Comparison of ENCODE assay signal across 8 cellular contexts in genomic region chr2:75647771-75648170, GRCh38. TPM values are rescaled to one million over a fixed set of nuclear protein-coding genes. Genes with fewer than 3 reads are reported as not detected.
DNase-seq lines count a peak whose midpoint lies in the region; ATAC-seq and TF ChIP-seq lines count a peak whose summit lies in the region.

No MANE protein-coding gene starts in this region.

- CTCF ChIA-PET in CD8-positive, alpha-beta T cell (lab: Charles Lee), result interaction anchor here (1.2 to 1.3 kb wide), 3 partner anchors 17 to 29 kb away, joined by 3 to 6 read pairs (median 5); no protein-coding TSS in a partner anchor
- CTCF ChIA-PET in MCF 10A (lab: Yijun Ruan, JAX), result interaction anchor here (0.6 to 3.6 kb wide), 10 partner anchors 10 to 935 kb away, joined by 3 to 13 read pairs (median 4); no protein-coding TSS in a partner anchor

- peak overlapping the region; percentile 96 for H3K4me3 Mint-ChIP-seq in CD8-positive, alpha-beta T cell
- H3K4me3 Mint-ChIP-seq in MCF 10A (ENCODE audit: unreplicated experiment), result peak overlapping the region; percentile 89
- H3K4me3 Mint-ChIP-seq in naive thymus-derived CD8-positive, alpha-beta T cell, result peak overlapping the region; percentile 93 to 97 (median 95)

- no peaks in the 10 kb centered on the region for H3K27me3 Mint-ChIP-seq in CD8-positive, alpha-beta T cell (ENCODE audit: low read depth)
- no peaks in the 10 kb centered on the region for H3K27me3 Mint-ChIP-seq in MCF 10A (ENCODE audit: insufficient read depth, unreplicated experiment)
- H3K27me3 Mint-ChIP-seq in naive thymus-derived CD8-positive, alpha-beta T cell, result peaks cover 0 to 2% (median 0%) of the 10 kb centered on the region in 5 donors

- POLR2A ChIA-PET in CD8-positive, alpha-beta T cell (lab: Charles Lee), result interaction anchor here (3.6 kb wide), 1 partner anchor 62 kb away, joined by 22 read pairs; the partner anchor contains the start of gene GCFC2
- POLR2A ChIA-PET in MCF 10A (lab: Yijun Ruan, JAX), result interaction anchor here (0.8 to 3.2 kb wide), 10 partner anchors 8 to 62 kb away, joined by 3 to 21 read pairs (median 4); partner anchors contain the start of gene GCFC2
- POLR2A ChIA-PET in naive thymus-derived CD8-positive, alpha-beta T cell (lab: Charles Lee), result interaction anchor here (0.9 kb wide), 1 partner anchor 21 kb away, joined by 3 read pairs; no protein-coding TSS in a partner anchor

- no peaks in the 10 kb centered on the region for H3K9me3 ChIP-seq in CD8-positive, alpha-beta T cell (ENCODE audit: low read length)
- H3K9me3 ChIP-seq in KOPT-K1 (ENCODE audit: insufficient read depth, low read length, poor library complexity, severe bottlenecking) (no peaks in the 10 kb centered on the region), adrenal gland (replicated peaks in 1 of 3) (no peaks in the 10 kb centered on the region)

- no peak overlapping the region for H3K4me3 ChIP-seq in CD8-positive, alpha-beta T cell (ENCODE audit: low read depth, low read length)
- H3K4me3 ChIP-seq in adrenal gland, result peak overlapping the region in 1 of 4 donors; percentile 84

- peaks cover 42% of the 10 kb centered on the region for H3K4me1 Mint-ChIP-seq in CD8-positive, alpha-beta T cell (ENCODE audit: low read depth)
- H3K4me1 Mint-ChIP-seq in MCF 10A (ENCODE audit: insufficient read depth, unreplicated experiment), result no peaks in the 10 kb centered on the region
- H3K4me1 Mint-ChIP-seq in naive thymus-derived CD8-positive, alpha-beta T cell, result peaks cover 13 to 47% (median 34%) of the 10 kb centered on the region in 4 donors

- peak overlapping the region; percentile 94 for H3K27ac Mint-ChIP-seq in CD8-positive, alpha-beta T cell
- peak overlapping the region; percentile 96 for H3K27ac Mint-ChIP-seq in MCF 10A (ENCODE audit: low read depth, unreplicated experiment)
- peak overlapping the region in 9 of 10 donors; percentile 86 to 96 (median 94) for H3K27ac Mint-ChIP-seq in naive thymus-derived CD8-positive, alpha-beta T cell

- no peaks in the 10 kb centered on the region for H3K27me3 ChIP-seq in CD8-positive, alpha-beta T cell (ENCODE audit: insufficient read depth, low read length)
- no peaks in the 10 kb centered on the region for H3K27me3 ChIP-seq in adrenal gland

- BruUV-seq in MCF 10A (replicated peaks; lab: Mats Ljungman, UMichigan), result no TSS peak

- peaks cover 4% of the 10 kb centered on the region for H3K9me3 Mint-ChIP-seq in CD8-positive, alpha-beta T cell
- no peaks in the 10 kb centered on the region for H3K9me3 Mint-ChIP-seq in MCF 10A (ENCODE audit: unreplicated experiment)
- peaks cover 0 to 3% (median 0%) of the 10 kb centered on the region in 9 donors for H3K9me3 Mint-ChIP-seq in naive thymus-derived CD8-positive, alpha-beta T cell

- H3K36me3 Mint-ChIP-seq in CD8-positive, alpha-beta T cell, result peaks cover 51% of the 10 kb centered on the region
- peaks cover 46% of the 10 kb centered on the region for H3K36me3 Mint-ChIP-seq in MCF 10A (ENCODE audit: insufficient read depth, unreplicated experiment)
- H3K36me3 Mint-ChIP-seq in naive thymus-derived CD8-positive, alpha-beta T cell, result peaks cover 3 to 43% (median 9%) of the 10 kb centered on the region in 3 donors

- no peak for DNase-seq in CD8-positive, alpha-beta T cell
- DNase-seq in MCF 10A (ENCODE audit: unreplicated experiment) (peak; percentile 16), sciatic nerve (ENCODE audit: low spot score) (no peak), adrenal gland (no peak)
- no peak for DNase-seq in naive thymus-derived CD8-positive, alpha-beta T cell

- H3K27ac ChIP-seq in CD8-positive, alpha-beta T cell (ENCODE audit: low read depth, low read length), result no peak overlapping the region
- H3K27ac ChIP-seq in KOPT-K1 (ENCODE audit: low read depth, low read length, poor library complexity, severe bottlenecking) (peak overlapping the region; percentile 81), adrenal gland (no peak overlapping the region)

- 74 to 85% (median 77%) methylated on average over 3 of the region's 3 CpGs for WGBS in adrenal gland, 4 donors

- TF ChIP-seq POLR2A in adrenal gland (IDR thresholded peaks at IDR 0.05), result no peak

- no peak for ATAC-seq in CD8-positive, alpha-beta T cell
- ATAC-seq in naive thymus-derived CD8-positive, alpha-beta T cell, result no peak
- no peak for ATAC-seq in HG02840 (IDR thresholded peaks at IDR 0.05; ENCODE audit: low FRiP score, unreplicated experiment)
- ATAC-seq in sciatic nerve, result no peak
- ATAC-seq in GM19397 (IDR thresholded peaks at IDR 0.05; ENCODE audit: unreplicated experiment), result no peak

- peaks cover 10% of the 10 kb centered on the region for H3K4me1 ChIP-seq in CD8-positive, alpha-beta T cell (ENCODE audit: insufficient read depth, low read length)
- H3K4me1 ChIP-seq in adrenal gland (replicated peaks in 1 of 2), result peaks cover 8 to 18% of the 10 kb centered on the region in 2 donors

- peaks cover 13% of the 10 kb centered on the region for H3K36me3 ChIP-seq in CD8-positive, alpha-beta T cell (ENCODE audit: insufficient read depth, low read length)
- H3K36me3 ChIP-seq in KOPT-K1 (ENCODE audit: insufficient read depth, low read length) (peaks cover 46% of the 10 kb centered on the region), adrenal gland (replicated peaks in 1 of 2) (peaks cover 0 to 36% of the 10 kb centered on the region in 2 donors)

- intact Hi-C loops in CD8-positive, alpha-beta T cell (cut with DNase I, micrococcal nuclease), result loop anchor here (1.0 to 10.0 kb wide), 4 partner anchors 44 to 1913 kb away; partner anchors contain the start of genes GCFC2 (in 1 of the 2), POLE4 (in 1 of the 2) and TPRKB (in 1 of the 2)
- intact Hi-C loops in MCF 10A (cut with micrococcal nuclease), result no loop called here
- intact Hi-C loops in sciatic nerve (cut with DNase I), result no loop called here
- intact Hi-C loops in adrenal gland (cut with DNase I), result no loop called here

- no peak for TF ChIP-seq CTCF in CD8-positive, alpha-beta T cell (IDR thresholded peaks at IDR 0.05)
- TF ChIP-seq CTCF in MCF 10A (IDR thresholded peaks at IDR 0.05; ENCODE audit: unreplicated experiment), result no peak
- peak in 1 of 6 experiments; percentile 11 for TF ChIP-seq CTCF in adrenal gland (IDR thresholded peaks at IDR 0.05)

RNA-seq across cellular contexts. Expression of gene MRPL19, which starts 1.2 kb away (rescaled TPM):
- total RNA-seq in CD8-positive, alpha-beta T cell, result 10 to 100 TPM; 17.2 to 18.1 TPM
- total RNA-seq in MCF 10A (2022), result 49.1 and 65.4 TPM in 2 replicates
- 10 to 100 TPM; 32.7 to 34.5 TPM for total RNA-seq in naive thymus-derived CD8-positive, alpha-beta T cell
- polyA plus RNA-seq in naive thymus-derived CD8-positive, alpha-beta T cell, result 10 to 100 TPM; 29.8 to 40.8 (median 38.5) TPM
- 48.3 TPM for total RNA-seq in sciatic nerve
- 100 to 1,000 TPM in 1 of 8 donors, 10 to 100 TPM in 7; 41.0 to 107 (median 69.2) TPM for total RNA-seq in adrenal gland
- 10 to 100 TPM; 16.5 to 86.6 (median 20.1) TPM for polyA plus RNA-seq in adrenal gland

Comparison
In these comparisons a context has a peak if more than half of its experiments do, and no peak if none do; other contexts are left out.
1. intact Hi-C loops: an anchor here in CD8-positive, alpha-beta T cell (1.0 to 10.0 kb wide); none called in MCF 10A, sciatic nerve and adrenal gland.